In the genomic region with DNA sequence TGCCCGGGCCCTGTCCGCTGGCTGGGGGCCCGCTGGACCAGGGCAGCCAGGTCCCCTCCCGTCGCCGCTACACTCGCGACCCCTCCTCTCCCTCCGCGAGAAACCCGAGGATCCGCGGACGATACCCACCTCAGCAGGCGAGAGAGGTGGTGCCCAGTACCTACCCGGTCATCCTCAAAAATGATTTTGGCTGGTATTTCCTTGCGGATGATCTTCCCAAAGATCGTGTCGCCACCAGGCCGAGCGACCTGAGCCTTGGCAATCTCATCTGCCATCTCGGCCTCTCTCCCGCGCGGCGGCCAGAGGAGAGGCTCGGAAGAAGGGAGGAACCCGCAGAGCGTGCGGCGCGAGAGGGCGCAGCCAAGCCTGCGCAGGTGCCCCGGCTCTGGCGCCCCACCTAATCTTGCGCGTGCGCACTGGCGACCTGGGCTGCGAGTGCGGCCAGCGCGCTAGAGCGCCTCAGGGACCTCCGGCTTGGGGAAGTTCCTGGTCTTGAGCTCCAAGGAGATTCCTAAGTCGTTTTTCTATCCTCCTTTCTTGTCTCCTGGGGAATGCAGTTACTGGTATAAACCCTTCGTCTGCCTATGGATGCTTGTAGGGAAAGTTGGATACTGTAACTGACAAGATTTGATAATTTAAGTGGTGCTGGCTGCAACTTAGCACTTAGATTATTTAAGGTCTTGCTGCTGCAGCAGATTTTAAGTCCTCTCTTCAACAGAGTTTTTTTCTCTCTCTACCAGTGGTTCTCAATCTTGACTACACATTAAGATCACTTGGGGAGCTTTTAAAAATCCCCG, we compare ENCODE assay signal across 1 cellular context.
A peak's percentile ranks its signal among the peaks of the same experiment; 100 is the strongest.
TF ChIP-seq lines count a peak whose summit lies in the region.

TSS of gene HINT1 (minus strand) at position 326 of the 797 bp plus-strand sequence. CDS start at position 275, 51 bp downstream.

TF ChIP-seq in GM12878, 131 proteins besides CTCF, POLR2A, EP300 and RAD21 (continued from another document):
- peak; percentile 39; the same call in 1 of the 2 replicates for TF ChIP-seq CBFB (IDR thresholded peaks at IDR 0.05; ENCODE audit: low read depth)
- peak; percentile 55; the same call in 1 of the 3 replicates for TF ChIP-seq POU2F2 (IDR thresholded peaks at IDR 0.05; ENCODE audit: borderline replicate concordance, low read depth, low read length)
- no peak for TF ChIP-seq ZBTB4 (CRISPR knock-in tag; IDR thresholded peaks at IDR 0.05)
- TF ChIP-seq TAF1 (IDR thresholded peaks at IDR 0.05; ENCODE audit: borderline replicate concordance, low read depth, low read length), result peak; percentile 66; the same call in 1 of the 2 replicates
